21 cellular contexts compared by ENCODE assay signal in the genomic region with DNA sequence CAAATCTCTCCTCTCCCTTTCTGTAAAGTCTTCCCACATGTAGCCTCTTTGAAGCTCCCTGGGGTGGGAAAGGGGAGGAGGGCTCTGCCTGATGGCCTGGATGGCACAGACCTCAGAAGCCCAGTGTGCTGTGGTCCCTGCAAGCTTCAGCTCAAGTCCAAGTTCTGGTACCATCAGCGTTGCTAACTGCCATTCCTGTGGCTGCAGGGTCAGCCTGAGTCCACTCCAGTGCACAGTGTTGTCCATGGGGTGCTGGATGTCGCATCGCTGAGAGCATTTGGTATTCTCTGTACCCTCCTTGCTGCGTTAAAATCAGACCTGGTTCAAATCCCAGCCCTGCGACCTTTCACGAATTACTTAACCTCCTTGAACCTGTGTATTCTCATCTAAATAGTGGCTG.
DNase-seq lines count a peak whose midpoint lies in the region; ATAC-seq, FAIRE-seq and TF ChIP-seq lines count a peak whose summit lies in the region.
"Had no signal": no experiment of that assay in that cellular context is flagged by ENCODE, and none has a peak within 500 bp of the region (broad histone marks: within the 10 kb centered on the region; RNA-seq: fewer than 3 reads in every experiment).

No MANE protein-coding gene starts in this region.

- no peak overlapping the region for H4K12ac ChIP-seq in trophoblast cell (ENCODE audit: low read depth, low read length)

- no peak for DNase-seq in CD4-positive, alpha-beta T cell
- DNase-seq in HTR-8/SVneo (ENCODE audit: insufficient read length, low spot score) (no peak), trophoblast cell (no peak), caudate nucleus (lab: John Stamatoyannopoulos, UW) (no peak)
- no peak for DNase-seq in effector memory CD8-positive, alpha-beta T cell
- no peak for DNase-seq in activated T-helper 2 cell treated with anti-CD3 and anti-CD28 coated beads, Interferon-gamma antibody, Interleukin-2, Interleukin-4, amounts not matched to agents 10 μg/mL and 5 μg/mL and 100 μg/mL, durations not matched to agents 14 hours and 24 hours and 36 hours (ENCODE audit: low spot score)
- DNase-seq in activated CD4-positive, alpha-beta memory T cell treated with anti-CD3 and anti-CD28 coated beads, Interleukin-2, amount 10 ng/mL, durations not matched to agents 7 days and 5 days, result no peak
- DNase-seq: activated CD4-positive, CD25-positive, alpha-beta regulatory T cell treated with anti-CD3 and anti-CD28 coated beads, Interleukin-2, amount 50 U/mL, for 72 hours; COR-L47; glutamatergic neuron; mesenchymal stem cell; NCI-H1092 treated with DMSO at 0.1 percent for 48 hours; NCI-H1930; NCI-H2227 treated with DMSO at 0.1 percent for 48 hours; sigmoid colon; stimulated activated CD8-positive, alpha-beta memory T cell treated with anti-CD3 and anti-CD28 coated beads, Interleukin-4, amount 100 ng/mL, for 48 hours; uterus had no signal

- H2AFZ ChIP-seq in trophoblast cell (ENCODE audit: insufficient read depth, low read length, poor library complexity), result no peak overlapping the region

- no peak overlapping the region for H3K27ac ChIP-seq in CD4-positive, alpha-beta T cell (ENCODE audit: low read depth, low read length)
- no peak overlapping the region for H3K27ac ChIP-seq in trophoblast cell (ENCODE audit: low read depth, low read length)
- no peak overlapping the region for H3K27ac ChIP-seq in caudate nucleus (ENCODE audit: low read depth, low read length)
- H3K27ac ChIP-seq: breast epithelium, coronary artery, sigmoid colon, uterus had no signal

- WGBS in trophoblast cell (ENCODE audit: extremely low coverage, insufficient coverage, insufficient read length), result no CpG with 5 or more reads among the region's 6 CpGs

- no peak overlapping the region for H3K14ac ChIP-seq in trophoblast cell (ENCODE audit: low read length)

- H4K91ac ChIP-seq in trophoblast cell (ENCODE audit: low read depth, low read length), result no peak overlapping the region

- no peak overlapping the region for H3K4me3 ChIP-seq in trophoblast cell (ENCODE audit: low read depth, low read length)
- H3K4me3 ChIP-seq: breast epithelium, coronary artery, sigmoid colon, uterus had no signal

- H2BK5ac ChIP-seq in trophoblast cell (ENCODE audit: low read depth, low read length, poor library complexity), result no peak overlapping the region

- POLR2A ChIA-PET in CD4-positive, alpha-beta T cell (lab: Charles Lee), result interaction anchor here (10.4 kb wide), 1 partner anchor 14 kb away, joined by 106 read pairs; no protein-coding TSS in a partner anchor
- POLR2A ChIA-PET in activated CD4-positive, alpha-beta memory T cell treated with anti-CD3 and anti-CD28 coated beads, Interleukin-2, amount 10 ng/mL, durations not matched to agents 7 days and 5 days (lab: Charles Lee), result interaction anchor here (11.7 kb wide), 1 partner anchor 15 kb away, joined by 314 read pairs; no protein-coding TSS in a partner anchor

- no peak overlapping the region for H2BK120ac ChIP-seq in trophoblast cell (ENCODE audit: insufficient read depth, low read length, poor library complexity)

- intact Hi-C loops in CD4-positive, alpha-beta T cell (cut with DNase I, micrococcal nuclease), result no loop called here
- intact Hi-C loops in activated T-helper 2 cell treated with anti-CD3 and anti-CD28 coated beads, Interferon-gamma antibody, Interleukin-2, Interleukin-4, amounts not matched to agents 10 μg/mL and 5 μg/mL and 100 μg/mL, durations not matched to agents 14 hours and 24 hours and 36 hours (cut with micrococcal nuclease), result no loop called here

- no peak for TF ChIP-seq CTCF in CD4-positive, alpha-beta T cell (IDR thresholded peaks at IDR 0.05)

- H3K4me1 Mint-ChIP-seq in CD4-positive, alpha-beta T cell (ENCODE audit: low read depth), result peaks cover 71% of the 10 kb centered on the region
- peaks cover 63 to 69% of the 10 kb centered on the region in 2 donors for H3K4me1 Mint-ChIP-seq in effector memory CD8-positive, alpha-beta T cell (ENCODE audit: low read depth in 2 of 2)
- H3K4me1 Mint-ChIP-seq in activated T-helper 2 cell treated with anti-CD3 and anti-CD28 coated beads, Interferon-gamma antibody, Interleukin-2, Interleukin-4, amounts not matched to agents 10 μg/mL and 5 μg/mL and 100 μg/mL, durations not matched to agents 14 hours and 24 hours and 36 hours (ENCODE audit: low read depth), result peaks cover 69% of the 10 kb centered on the region
- peaks cover 64% of the 10 kb centered on the region for H3K4me1 Mint-ChIP-seq in activated CD4-positive, alpha-beta memory T cell treated with anti-CD3 and anti-CD28 coated beads, Interleukin-2, amount 10 ng/mL, durations not matched to agents 7 days and 5 days

- CTCF ChIA-PET in CD4-positive, alpha-beta T cell (lab: Charles Lee), result no interaction called here
- CTCF ChIA-PET in activated CD4-positive, alpha-beta memory T cell treated with anti-CD3 and anti-CD28 coated beads, Interleukin-2, amount 10 ng/mL, durations not matched to agents 7 days and 5 days (lab: Charles Lee), result no interaction called here

- H3K79me1 ChIP-seq in trophoblast cell (ENCODE audit: low read length), result peaks cover 11% of the 10 kb centered on the region

- no peak for ATAC-seq in CD4-positive, alpha-beta T cell (ENCODE audit: poor library complexity)
- ATAC-seq in effector memory CD8-positive, alpha-beta T cell (replicated peaks), result no peak

- peaks cover 31 to 41% of the 10 kb centered on the region in 2 experiments for H3K4me1 ChIP-seq in trophoblast cell (ENCODE audit: control insufficient read depth in 1 of 2, insufficient read depth in 2 of 2, low read length in 2 of 2)
- H3K4me1 ChIP-seq: uterus had no signal

- H3K36me3 Mint-ChIP-seq in CD4-positive, alpha-beta T cell (ENCODE audit: low read depth), result no peaks in the 10 kb centered on the region
- peaks cover 12% of the 10 kb centered on the region for H3K36me3 Mint-ChIP-seq in effector memory CD8-positive, alpha-beta T cell (ENCODE audit: insufficient read depth)
- H3K36me3 Mint-ChIP-seq in activated T-helper 2 cell treated with anti-CD3 and anti-CD28 coated beads, Interferon-gamma antibody, Interleukin-2, Interleukin-4, amounts not matched to agents 10 μg/mL and 5 μg/mL and 100 μg/mL, durations not matched to agents 14 hours and 24 hours and 36 hours (ENCODE audit: low read depth), result peaks cover 2% of the 10 kb centered on the region
- H3K36me3 Mint-ChIP-seq in activated CD4-positive, alpha-beta memory T cell treated with anti-CD3 and anti-CD28 coated beads, Interleukin-2, amount 10 ng/mL, durations not matched to agents 7 days and 5 days (ENCODE audit: low read depth), result peaks cover 16% of the 10 kb centered on the region

- no peak overlapping the region for H2AK5ac ChIP-seq in trophoblast cell (ENCODE audit: low read length)

- no peak overlapping the region for H3K9ac ChIP-seq in trophoblast cell (ENCODE audit: low read length)

- H3K4me2 ChIP-seq in trophoblast cell (ENCODE audit: low read length), result no peak overlapping the region

- H3K4ac ChIP-seq in trophoblast cell (ENCODE audit: low read depth, low read length), result peak overlapping the region; percentile 46

- FAIRE-seq in HTR-8/SVneo (lab: Jason Lieb, UNC), result peak; percentile 23
- FAIRE-seq: GM12891 had no signal

- H3K36me3 ChIP-seq in trophoblast cell (ENCODE audit: control insufficient read depth in 1 of 2, insufficient read depth in 2 of 2, low read length in 2 of 2), result peaks cover 0 to 3% of the 10 kb centered on the region in 2 experiments
- H3K36me3 ChIP-seq: breast epithelium, sigmoid colon, uterus had no signal

- H3K23ac ChIP-seq in trophoblast cell (ENCODE audit: low read length), result no peak overlapping the region

- H2BK12ac ChIP-seq in trophoblast cell (ENCODE audit: low read length), result no peak overlapping the region

- H3K18ac ChIP-seq in trophoblast cell (ENCODE audit: low read length), result peak overlapping the region; percentile 28

- no peak overlapping the region for H4K8ac ChIP-seq in trophoblast cell (ENCODE audit: low read depth, low read length)

- H3K27me3 ChIP-seq in CD4-positive, alpha-beta T cell (ENCODE audit: control insufficient read depth, insufficient read depth, low read length), result no peaks in the 10 kb centered on the region
- no peaks in the 10 kb centered on the region for H3K27me3 ChIP-seq in trophoblast cell (ENCODE audit: insufficient read depth, low read length)
- H3K27me3 ChIP-seq: breast epithelium, uterus had no signal

- H3K9me3 Mint-ChIP-seq in CD4-positive, alpha-beta T cell, result no peaks in the 10 kb centered on the region
- H3K9me3 Mint-ChIP-seq in effector memory CD8-positive, alpha-beta T cell, result no peaks in the 10 kb centered on the region
- no peaks in the 10 kb centered on the region for H3K9me3 Mint-ChIP-seq in activated T-helper 2 cell treated with anti-CD3 and anti-CD28 coated beads, Interferon-gamma antibody, Interleukin-2, Interleukin-4, amounts not matched to agents 10 μg/mL and 5 μg/mL and 100 μg/mL, durations not matched to agents 14 hours and 24 hours and 36 hours
- H3K9me3 Mint-ChIP-seq in activated CD4-positive, alpha-beta memory T cell treated with anti-CD3 and anti-CD28 coated beads, Interleukin-2, amount 10 ng/mL, durations not matched to agents 7 days and 5 days, result no peaks in the 10 kb centered on the region
- H3K9me3 Mint-ChIP-seq: neural crest cell had no signal

- H3K9me3 ChIP-seq in CD4-positive, alpha-beta T cell (ENCODE audit: control insufficient read depth, low read length), result no peaks in the 10 kb centered on the region
- H3K9me3 ChIP-seq in trophoblast cell (ENCODE audit: insufficient read depth, low read depth, low read length), result no peaks in the 10 kb centered on the region
- H3K9me3 ChIP-seq: breast epithelium, sigmoid colon, uterus had no signal

- H3K4me3 Mint-ChIP-seq in CD4-positive, alpha-beta T cell, result no peak overlapping the region
- H3K4me3 Mint-ChIP-seq in effector memory CD8-positive, alpha-beta T cell, result peak overlapping the region; percentile 25 to 82
- no peak overlapping the region for H3K4me3 Mint-ChIP-seq in activated T-helper 2 cell treated with anti-CD3 and anti-CD28 coated beads, Interferon-gamma antibody, Interleukin-2, Interleukin-4, amounts not matched to agents 10 μg/mL and 5 μg/mL and 100 μg/mL, durations not matched to agents 14 hours and 24 hours and 36 hours (ENCODE audit: low read depth)
- no peak overlapping the region for H3K4me3 Mint-ChIP-seq in activated CD4-positive, alpha-beta memory T cell treated with anti-CD3 and anti-CD28 coated beads, Interleukin-2, amount 10 ng/mL, durations not matched to agents 7 days and 5 days
- H3K4me3 Mint-ChIP-seq: neural crest cell had no signal

- H3K79me2 ChIP-seq in trophoblast cell (ENCODE audit: control insufficient read depth, insufficient read depth, low read length, poor library complexity), result peaks cover 12% of the 10 kb centered on the region

- no peaks in the 10 kb centered on the region for H3K27me3 Mint-ChIP-seq in CD4-positive, alpha-beta T cell
- H3K27me3 Mint-ChIP-seq in effector memory CD8-positive, alpha-beta T cell, result no peaks in the 10 kb centered on the region
- no peaks in the 10 kb centered on the region for H3K27me3 Mint-ChIP-seq in activated T-helper 2 cell treated with anti-CD3 and anti-CD28 coated beads, Interferon-gamma antibody, Interleukin-2, Interleukin-4, amounts not matched to agents 10 μg/mL and 5 μg/mL and 100 μg/mL, durations not matched to agents 14 hours and 24 hours and 36 hours (ENCODE audit: low read depth)
- no peaks in the 10 kb centered on the region for H3K27me3 Mint-ChIP-seq in activated CD4-positive, alpha-beta memory T cell treated with anti-CD3 and anti-CD28 coated beads, Interleukin-2, amount 10 ng/mL, durations not matched to agents 7 days and 5 days

- peak overlapping the region; percentile 96 for H3K27ac Mint-ChIP-seq in CD4-positive, alpha-beta T cell
- H3K27ac Mint-ChIP-seq in effector memory CD8-positive, alpha-beta T cell, result peak overlapping the region; percentile 91 to 95
- H3K27ac Mint-ChIP-seq in activated T-helper 2 cell treated with anti-CD3 and anti-CD28 coated beads, Interferon-gamma antibody, Interleukin-2, Interleukin-4, amounts not matched to agents 10 μg/mL and 5 μg/mL and 100 μg/mL, durations not matched to agents 14 hours and 24 hours and 36 hours, result no peak overlapping the region
- no peak overlapping the region for H3K27ac Mint-ChIP-seq in activated CD4-positive, alpha-beta memory T cell treated with anti-CD3 and anti-CD28 coated beads, Interleukin-2, amount 10 ng/mL, durations not matched to agents 7 days and 5 days

Comparison
In these comparisons a context has a peak if more than half of its experiments do, and no peak if none do; other contexts are left out.
1. H3K27ac Mint-ChIP-seq: peak in CD4-positive, alpha-beta T cell (single experiment) and effector memory CD8-positive, alpha-beta T cell (2 of 2); none in activated T-helper 2 cell treated with anti-CD3 and anti-CD28 coated beads, Interferon-gamma antibody, Interleukin-2, Interleukin-4, amounts not matched to agents 10 μg/mL and 5 μg/mL and 100 μg/mL, durations not matched to agents 14 hours and 24 hours and 36 hours (single experiment) and activated CD4-positive, alpha-beta memory T cell treated with anti-CD3 and anti-CD28 coated beads, Interleukin-2, amount 10 ng/mL, durations not matched to agents 7 days and 5 days (single experiment).
2. H3K4me3 Mint-ChIP-seq: peak in effector memory CD8-positive, alpha-beta T cell (2 of 2); none in CD4-positive, alpha-beta T cell (single experiment), activated T-helper 2 cell treated with anti-CD3 and anti-CD28 coated beads, Interferon-gamma antibody, Interleukin-2, Interleukin-4, amounts not matched to agents 10 μg/mL and 5 μg/mL and 100 μg/mL, durations not matched to agents 14 hours and 24 hours and 36 hours (single experiment) and activated CD4-positive, alpha-beta memory T cell treated with anti-CD3 and anti-CD28 coated beads, Interleukin-2, amount 10 ng/mL, durations not matched to agents 7 days and 5 days (single experiment).